8 cellular contexts compared by ENCODE assay signal in genomic region chr5:39217365-39218281, GRCh38. TPM values are rescaled to one million over a fixed set of nuclear protein-coding genes. Genes with fewer than 3 reads are reported as not detected.
DNase-seq lines count a peak whose midpoint lies in the region; ATAC-seq and TF ChIP-seq lines count a peak whose summit lies in the region.

No MANE protein-coding gene starts in this region.

- TF ChIP-seq POLR2A in tibial nerve (IDR thresholded peaks at IDR 0.05): no peak

- H3K27ac ChIP-seq in GM23338 (ENCODE audit: low read depth): no peak overlapping the region
- no peak overlapping the region for H3K27ac ChIP-seq in foreskin keratinocyte
- H3K27ac ChIP-seq in tibial nerve: peak overlapping the region in 2 of 4 donors; percentile 54 to 55

- H3K4me1 Mint-ChIP-seq in GM23338: peaks cover 7% of the 10 kb centered on the region; the same call in 2 of the 3 replicates

- H3K36me3 ChIP-seq in GM23338 (ENCODE audit: insufficient read depth) (no peaks in the 10 kb centered on the region), tibial nerve (no peaks in the 10 kb centered on the region)

- peak overlapping the region; percentile 19; the same call in 1 of the 2 replicates for H2AFZ ChIP-seq in GM23338

- H3K4me1 ChIP-seq in GM23338 (ENCODE audit: insufficient read depth): no peaks in the 10 kb centered on the region; the same call in 1 of the 2 replicates
- no peaks in the 10 kb centered on the region for H3K4me1 ChIP-seq in foreskin keratinocyte
- H3K4me1 ChIP-seq in tibial nerve: peaks cover 0 to 21% (median 2%) of the 10 kb centered on the region in 4 donors

- no peak overlapping the region for H3K27ac Mint-ChIP-seq in GM23338

- no peaks in the 10 kb centered on the region for H3K9me2 ChIP-seq in GM23338 (ENCODE audit: insufficient read depth)

- peak; percentile 87 to 96 for TF ChIP-seq CTCF in GM23338 (conservative IDR thresholded peaks at IDR 0.05; ENCODE audit: low read depth in 2 of 2)
- TF ChIP-seq CTCF in foreskin keratinocyte (conservative IDR thresholded peaks at IDR 0.05): peak; percentile 96
- peak; percentile 85 to 96 (median 90) for TF ChIP-seq CTCF in tibial nerve (IDR thresholded peaks at IDR 0.05)

- no peaks in the 10 kb centered on the region for H3K79me2 ChIP-seq in GM23338 (replicated peaks; ENCODE audit: insufficient read depth)

- H3K9me3 ChIP-seq in tibial nerve: no peaks in the 10 kb centered on the region

- peak in 1 of 2 donors; percentile 56 for TF ChIP-seq EP300 in tibial nerve (IDR thresholded peaks at IDR 0.05)

- no peak overlapping the region for H3K4me3 ChIP-seq in GM23338
- H3K4me3 ChIP-seq in tibial nerve: peak overlapping the region in 1 of 4 donors; percentile 31

- DNase-seq in ELR (ENCODE audit: low read depth): peak; percentile 87
- DNase-seq in GM23338 (ENCODE audit: low spot score): peak; percentile 92
- DNase-seq in M059J (ENCODE audit: low read depth): peak; percentile 78
- DNase-seq in SIG-M5 treated with dmso at 0.1 percent for 504 hours (lab: John Stamatoyannopoulos, UW; ENCODE audit: unreplicated experiment): peak; percentile 88
- peak; percentile 77 for DNase-seq in activated gamma-delta T cell treated with Interleukin-2 at 50 U/mL for 16 hours
- peak in 1 of 2 donors; percentile 59 for DNase-seq in foreskin keratinocyte
- DNase-seq in nucleus accumbens (lab: John Stamatoyannopoulos, UW): peak in 34 of 56 donors; percentile 4 to 80 (median 34)
- peak; percentile 64 to 93 for DNase-seq in tibial nerve (ENCODE audit: low spot score in 2 of 2)

- no peaks in the 10 kb centered on the region for H3K36me3 Mint-ChIP-seq in GM23338 (ENCODE audit: low read depth)

- H3K4me3 Mint-ChIP-seq in GM23338: no peak overlapping the region

- 58 to 63% methylated on average over 16 of the region's 16 CpGs for WGBS in tibial nerve, 2 donors

- ATAC-seq in GM23338 (peak; percentile 91), foreskin keratinocyte (peak; percentile 68)

- H3K27me3 Mint-ChIP-seq in GM23338 (ENCODE audit: insufficient read depth, low read depth, poor library complexity): peaks cover 3% of the 10 kb centered on the region

- H3F3A ChIP-seq in GM23338 (replicated peaks; ENCODE audit: low read depth): no peaks in the 10 kb centered on the region

- H3K4me2 ChIP-seq in GM23338: no peak overlapping the region

- H3K27me3 ChIP-seq in GM23338 (ENCODE audit: insufficient read depth): no peaks in the 10 kb centered on the region
- H3K27me3 ChIP-seq in foreskin keratinocyte: no peaks in the 10 kb centered on the region
- H3K27me3 ChIP-seq in tibial nerve: no peaks in the 10 kb centered on the region

- no peaks in the 10 kb centered on the region for H3K9me3 Mint-ChIP-seq in GM23338

- H4K20me1 ChIP-seq in GM23338 (replicated peaks; ENCODE audit: insufficient read depth): no peaks in the 10 kb centered on the region

TF ChIP-seq in GM23338, 12 proteins besides CTCF, POLR2A, EP300 and RAD21 (continues in another document):
- no peak for TF ChIP-seq POLR2AphosphoS5 (IDR thresholded peaks at IDR 0.05; ENCODE audit: low read depth)
- no peak for TF ChIP-seq EZH2phosphoT487 (IDR thresholded peaks at IDR 0.05; ENCODE audit: unreplicated experiment)
- no peak for TF ChIP-seq EZH2 (IDR thresholded peaks at IDR 0.05; ENCODE audit: low read depth, unreplicated experiment)
- TF ChIP-seq REST (IDR thresholded peaks at IDR 0.05; ENCODE audit: unreplicated experiment): no peak
- TF ChIP-seq ETS1 (IDR thresholded peaks at IDR 0.05): no peak

RNA-seq across cellular contexts. Expression of gene FYB1, which starts 1.7 kb away (rescaled TPM):
- not detected in 2 replicates for total RNA-seq in GM23338 (2014; rRNA removed; shearing (Covaris generic))
- polyA plus RNA-seq in GM23338 (2016; fragmentation: Nextera tagmentation; extraction: Ambion mirVana) (not detected in 2 replicates), foreskin keratinocyte (not detected in 2 replicates)
- total RNA-seq in M059J (2014; rRNA removed; shearing (Covaris generic)): 0.05 TPM in 1 of 2 replicates, not detected in the other
- total RNA-seq in foreskin keratinocyte (not detected in 2 replicates), tibial nerve (10 to 100 TPM in 2 of 4 donors, 1 to 10 TPM in 2; 6.7 to 25.1 (median 16.3) TPM)
